9 cellular contexts compared by ENCODE assay signal in the genomic region with DNA sequence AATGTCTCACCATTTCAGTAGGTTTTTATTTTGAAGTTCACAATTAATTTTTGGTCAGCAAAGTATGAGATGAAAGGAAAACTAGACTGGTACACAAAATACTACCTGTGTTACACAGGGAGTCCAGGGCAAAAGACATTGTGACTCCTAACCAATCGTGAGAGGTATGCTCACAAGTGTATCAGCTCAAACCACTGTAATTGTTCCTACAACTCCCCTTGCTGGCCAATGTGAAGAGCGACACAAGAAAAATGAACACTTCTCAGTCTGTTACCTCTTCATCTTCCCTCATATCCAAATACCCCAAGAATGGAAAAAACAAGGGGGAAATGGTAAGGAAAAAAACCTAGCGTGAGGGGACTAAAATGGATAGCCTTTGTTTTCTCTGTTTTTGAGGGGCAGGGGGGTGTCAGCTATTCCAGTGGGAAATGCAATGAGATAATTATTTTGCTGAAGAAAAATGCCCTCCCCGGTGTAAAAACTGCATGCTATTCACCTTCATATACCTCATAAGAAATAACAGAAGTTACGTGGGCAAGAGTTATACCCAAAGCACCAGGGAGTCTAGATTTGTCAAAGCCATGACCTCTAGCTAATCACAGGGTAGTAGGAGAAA. TPM values are rescaled to one million over a fixed set of nuclear protein-coding genes. Genes with fewer than 3 reads are reported as not detected.
DNase-seq lines count a peak whose midpoint lies in the region; ATAC-seq and TF ChIP-seq lines count a peak whose summit lies in the region.
"Had no signal": no experiment of that assay in that cellular context is flagged by ENCODE, and none has a peak within 500 bp of the region (broad histone marks: within the 10 kb centered on the region; RNA-seq: fewer than 3 reads in every experiment).

No MANE protein-coding gene starts in this region.

- no peaks in the 10 kb centered on the region for H3K36me3 ChIP-seq in mucosa of descending colon (ENCODE audit: low read depth)

- POLR2A ChIA-PET in MCF 10A (lab: Yijun Ruan, JAX): interaction anchor here (0.6 to 1.2 kb wide), 4 partner anchors 93 to 1874 kb away, joined by 3 read pairs; no protein-coding TSS in a partner anchor

- intact Hi-C loops in CD14-positive monocyte (cut with micrococcal nuclease) (loop anchor here (5.0 to 10.0 kb wide), 3 partner anchors 64 to 164 kb away; no protein-coding TSS in a partner anchor), MCF 10A (cut with micrococcal nuclease) (loop anchor here (1.0 to 2.0 kb wide), 5 partner anchors 165 to 663 kb away; partner anchors contain the start of gene N4BP2), mucosa of descending colon (cut with DNase I, micrococcal nuclease) (no loop called here)

- H3K27ac Mint-ChIP-seq in CD14-positive monocyte: peak overlapping the region in 3 of 7 donors; percentile 7 to 61 (median 25)
- no peak overlapping the region for H3K27ac Mint-ChIP-seq in MCF 10A (ENCODE audit: low read depth, unreplicated experiment)
- H3K27ac Mint-ChIP-seq in mesothelial cell of epicardium: no peak overlapping the region

- BruUV-seq in MCF 10A (replicated peaks; lab: Mats Ljungman, UMichigan): no TSS peak

- no peak overlapping the region for H3K4me3 ChIP-seq in mucosa of descending colon

- H3K27me3 Mint-ChIP-seq in CD14-positive monocyte (ENCODE audit: low read depth in 3 of 3) (peaks cover 0 to 3% (median 0%) of the 10 kb centered on the region in 3 donors), MCF 10A (ENCODE audit: insufficient read depth, unreplicated experiment) (no peaks in the 10 kb centered on the region), mesothelial cell of epicardium (ENCODE audit: low read depth) (no peaks in the 10 kb centered on the region)

- DNase-seq in CD14-positive monocyte (ENCODE audit: low spot score): no peak
- peak; percentile 7 for DNase-seq in NCI-H345 treated with DMSO at 0.1 percent for 48 hours (lab: John Stamatoyannopoulos, UW; ENCODE audit: unreplicated experiment)
- DNase-seq in MCF 10A (ENCODE audit: unreplicated experiment): peak; percentile 74
- peak in 1 of 3 donors; percentile 45 for DNase-seq in mucosa of descending colon
- no peak for DNase-seq in activated naive CD4-positive, alpha-beta T cell treated with Interleukin-2 at 50 U/mL for 16 hours
- DNase-seq in mesothelial cell of epicardium (ENCODE audit: low spot score in 2 of 2, unreplicated experiment in 2 of 2): no peak
- DNase-seq: naive B cell had no signal

- H3K36me3 Mint-ChIP-seq in CD14-positive monocyte (no peaks in the 10 kb centered on the region), MCF 10A (ENCODE audit: insufficient read depth, unreplicated experiment) (no peaks in the 10 kb centered on the region), mesothelial cell of epicardium (no peaks in the 10 kb centered on the region)
- H3K36me3 Mint-ChIP-seq: naive B cell had no signal

- H3K9me3 ChIP-seq in mucosa of descending colon: no peaks in the 10 kb centered on the region

- ATAC-seq in GM18520 (IDR thresholded peaks at IDR 0.05; ENCODE audit: unreplicated experiment): peak; percentile 56
- peak; percentile 57 for ATAC-seq in HG03066 (IDR thresholded peaks at IDR 0.05; ENCODE audit: low read depth, unreplicated experiment)
- peak; percentile 83 for ATAC-seq in mucosa of descending colon

- H3K4me3 Mint-ChIP-seq in CD14-positive monocyte (no peak overlapping the region), MCF 10A (ENCODE audit: unreplicated experiment) (no peak overlapping the region), mesothelial cell of epicardium (no peak overlapping the region)
- H3K4me3 Mint-ChIP-seq: naive B cell had no signal

- TF ChIP-seq CTCF in CD14-positive monocyte (IDR thresholded peaks at IDR 0.05) (peak; percentile 59), MCF 10A (IDR thresholded peaks at IDR 0.05; ENCODE audit: unreplicated experiment) (peak; percentile 60), mucosa of descending colon (IDR thresholded peaks at IDR 0.05) (peak; percentile 13), mesothelial cell of epicardium (IDR thresholded peaks at IDR 0.05; ENCODE audit: unreplicated experiment) (no peak)

- H3K4me1 Mint-ChIP-seq in CD14-positive monocyte (peaks cover 28% of the 10 kb centered on the region), MCF 10A (ENCODE audit: insufficient read depth, unreplicated experiment) (no peaks in the 10 kb centered on the region), mesothelial cell of epicardium (peaks cover 14% of the 10 kb centered on the region)
- H3K4me1 Mint-ChIP-seq: naive B cell had no signal

- CTCF ChIA-PET in MCF 10A (lab: Yijun Ruan, JAX): interaction anchor here (0.6 to 2.0 kb wide), 21 partner anchors 17 to 1194 kb away, joined by 3 to 13 read pairs (median 4); no protein-coding TSS in a partner anchor

- no peaks in the 10 kb centered on the region for H3K9me3 Mint-ChIP-seq in CD14-positive monocyte
- no peaks in the 10 kb centered on the region for H3K9me3 Mint-ChIP-seq in MCF 10A (ENCODE audit: unreplicated experiment)
- no peaks in the 10 kb centered on the region for H3K9me3 Mint-ChIP-seq in mesothelial cell of epicardium
- H3K9me3 Mint-ChIP-seq: naive B cell had no signal

- H3K4me1 ChIP-seq in mucosa of descending colon (ENCODE audit: low read depth): peaks cover 24% of the 10 kb centered on the region

RNA-seq across cellular contexts. Expression of gene NSUN7, which starts 30.6 kb away (rescaled TPM):
- polyA plus RNA-seq in CD14-positive monocyte: under 1 TPM; 0.57 to 0.62 TPM
- total RNA-seq in MCF 10A (2022) (not detected in 2 replicates), mucosa of descending colon (10 to 100 TPM in 2 of 3 donors, 1 to 10 TPM in 1; 5.6 to 18.1 (median 11.7) TPM), mesothelial cell of epicardium (21.8 to 24.4 TPM (median 22.4 TPM) in 3 replicates)

Comparison
In these comparisons a context has a peak if more than half of its experiments do, and no peak if none do; other contexts are left out.
1. DNase-seq: peak in NCI-H345 treated with DMSO at 0.1 percent for 48 hours (single experiment) and MCF 10A (single experiment); none in CD14-positive monocyte (single experiment), activated naive CD4-positive, alpha-beta T cell treated with Interleukin-2 at 50 U/mL for 16 hours (single experiment) and mesothelial cell of epicardium (0 of 2).
2. intact Hi-C loops: an anchor here in CD14-positive monocyte (5.0 to 10.0 kb wide) and MCF 10A (1.0 to 2.0 kb wide); none called in mucosa of descending colon.
3. Peak in every context shown above with its lines, with median percentiles within 50 percentile points of each other: ATAC-seq.